Comparison of ENCODE assay signal across 24 cellular contexts in the genomic region with DNA sequence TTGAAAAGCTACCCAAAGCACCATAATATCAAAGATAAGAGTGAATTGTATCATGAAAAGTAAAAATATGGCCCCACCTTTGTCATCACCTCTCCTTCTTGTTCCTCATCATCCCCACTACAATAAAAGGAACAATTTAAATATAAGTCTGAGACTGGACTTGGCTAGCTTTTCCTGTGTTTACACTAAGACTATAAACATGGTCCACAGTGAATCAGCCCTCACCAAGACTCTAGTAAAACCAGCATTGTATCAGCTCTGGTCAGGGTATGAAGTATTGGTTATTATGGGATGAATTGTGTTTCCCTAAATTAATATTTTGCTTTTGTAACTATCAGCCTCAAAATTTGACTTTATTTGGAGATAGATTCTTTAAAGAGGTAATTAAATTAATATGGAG.
"Had no signal": no experiment of that assay in that cellular context is flagged by ENCODE, and none has a peak within 500 bp of the region (broad histone marks: within the 10 kb centered on the region; RNA-seq: fewer than 3 reads in every experiment).

No MANE protein-coding gene starts in this region.

- ATAC-seq: mucosa of descending colon; naive thymus-derived CD4-positive, alpha-beta T cell; natural killer cell treated with Interleukin-12 subunit alpha and Interleukin-12 subunit beta and Interleukin-15 and Interleukin-18, amount 100 ng/mL, for 72 hours; right lobe of liver; stimulated activated naive B cell treated with anti-CD40 and anti-IgM and Interleukin-4, amounts not matched to agents 10 μg/mL and 1 μg/mL and 100 μg/mL, for 72 hours; stimulated activated naive CD8-positive, alpha-beta T cell treated with anti-CD3 and anti-CD28 coated beads, Interleukin-15, Interleukin-2, amounts not matched to agents 100 U/mL and 50 U/mL, for 24 hours had no signal

- H3K4me3 ChIP-seq: left ventricle myocardium inferior, lung, mucosa of descending colon, ovary, right atrium auricular region, right lobe of liver, stomach, testis, thyroid gland, transverse colon, upper lobe of left lung, vagina had no signal

- H3K27me3 ChIP-seq: ovary, right atrium auricular region, right lobe of liver, stomach, testis, thyroid gland, transverse colon, upper lobe of left lung, vagina had no signal

- DNase-seq: hypothalamus; immature natural killer cell; islet precursor cell; left ventricle myocardium inferior; midbrain; mucosa of descending colon; naive thymus-derived CD4-positive, alpha-beta T cell; ovary; right lobe of liver; stimulated activated CD4-positive, alpha-beta T cell treated with anti-CD3 and anti-CD28 coated beads, Interleukin-12 subunit alpha, Interleukin-12 subunit beta, amount 100 ng/mL, for 4 hours; stimulated activated CD4-positive, alpha-beta T cell treated with anti-CD3 and anti-CD28 coated beads, Interleukin-15, amount 100 ng/mL, for 24 hours; stimulated activated CD4-positive, alpha-beta T cell treated with anti-CD3 and anti-CD28 coated beads, Interleukin-2, amount 100 ng/mL, for 24 hours; stimulated activated CD4-positive, alpha-beta T cell treated with anti-CD3 and anti-CD28 coated beads, Interleukin-4, amount 100 ng/mL, for 1 hour; stimulated activated naive B cell treated with anti-CD40 and anti-IgM and Interleukin-4, amounts not matched to agents 10 μg/mL and 1 μg/mL and 100 μg/mL, for 72 hours; stimulated activated naive CD8-positive, alpha-beta T cell treated with anti-CD3 and anti-CD28 coated beads, Interleukin-15, Interleukin-2, amounts not matched to agents 100 U/mL and 50 U/mL, for 24 hours; stomach; testis; thyroid gland; transverse colon; upper lobe of left lung had no signal

- H3K9me3 ChIP-seq: mucosa of descending colon, ovary, right lobe of liver, testis, upper lobe of left lung, vagina had no signal

- H3K27ac ChIP-seq: left ventricle myocardium inferior, ovary, right atrium auricular region, right lobe of liver, stomach, testis, thyroid gland, transverse colon, upper lobe of left lung, vagina had no signal

- H3K36me3 ChIP-seq: left ventricle myocardium inferior, ovary, right atrium auricular region, right lobe of liver, stomach, thyroid gland, transverse colon, upper lobe of left lung, vagina had no signal

- H3K4me1 ChIP-seq: left ventricle myocardium inferior, right atrium auricular region, right lobe of liver, testis, thyroid gland, transverse colon, upper lobe of left lung had no signal
